In genomic region chr7:69597278-69598076, GRCh38 we compare ENCODE assay signal across 8 cellular contexts. TPM values are rescaled to one million over a fixed set of nuclear protein-coding genes. Genes with fewer than 3 reads are reported as not detected.
DNase-seq lines count a peak whose midpoint lies in the region; ATAC-seq, FAIRE-seq and TF ChIP-seq lines count a peak whose summit lies in the region.

No MANE protein-coding gene starts in this region.

- H3K4me1 Mint-ChIP-seq in activated CD8-positive, alpha-beta T cell treated with anti-CD3 and anti-CD28 coated beads, Interleukin-2, amount 10 ng/mL, durations not matched to agents 7 days and 5 days (ENCODE audit: low read depth): peaks cover 16% of the 10 kb centered on the region
- H3K4me1 Mint-ChIP-seq in progenitor cell of endocrine pancreas (ENCODE audit: low read depth): peaks cover 8% of the 10 kb centered on the region

- TF ChIP-seq CTCF in A549 (IDR thresholded peaks at IDR 0.05) (no peak), progenitor cell of endocrine pancreas (IDR thresholded peaks at IDR 0.05; ENCODE audit: unreplicated experiment) (no peak)

- peaks cover 42% of the 10 kb centered on the region for H3K27me3 Mint-ChIP-seq in activated CD8-positive, alpha-beta T cell treated with anti-CD3 and anti-CD28 coated beads, Interleukin-2, amount 10 ng/mL, durations not matched to agents 7 days and 5 days (ENCODE audit: low read depth)
- peaks cover 17% of the 10 kb centered on the region for H3K27me3 Mint-ChIP-seq in progenitor cell of endocrine pancreas

- TF ChIP-seq RAD21 in A549 (conservative IDR thresholded peaks at IDR 0.05 in 1 of 2, IDR thresholded peaks at IDR 0.05 in 1 of 2): no peak; a peak in 1 of 5 replicates

- no peak for TF ChIP-seq EP300 in A549 (IDR thresholded peaks at IDR 0.05)

- peak overlapping the region; percentile 81 to 92 for H3K27ac ChIP-seq in A549

- TF ChIP-seq POLR2A in A549 (IDR thresholded peaks at IDR 0.05; ENCODE audit: low read length): peak; percentile 13; the same call in 1 of the 2 replicates

- POLR2A ChIA-PET in A549 (lab: Yijun Ruan, JAX): interaction anchor here (1.0 kb wide), 1 partner anchor 185 kb away, joined by 4 read pairs; no protein-coding TSS in a partner anchor
- POLR2A ChIA-PET in activated CD8-positive, alpha-beta T cell treated with anti-CD3 and anti-CD28 coated beads, Interleukin-2, amount 10 ng/mL, durations not matched to agents 7 days and 5 days (lab: Charles Lee): no interaction called here

- no peaks in the 10 kb centered on the region for H3K9me3 ChIP-seq in A549

- FAIRE-seq in A549 (lab: Jason Lieb, UNC): no peak

- CTCF ChIA-PET in A549 (lab: Yijun Ruan, JAX): no interaction called here
- CTCF ChIA-PET in activated CD8-positive, alpha-beta T cell treated with anti-CD3 and anti-CD28 coated beads, Interleukin-2, amount 10 ng/mL, durations not matched to agents 7 days and 5 days (lab: Charles Lee): no interaction called here

- H3K4me1 ChIP-seq in A549: peaks cover 12% of the 10 kb centered on the region; the same call in 2 of the 3 replicates

- peak overlapping the region; percentile 99 for H3K4me2 ChIP-seq in A549

- no peaks in the 10 kb centered on the region for H3K9me3 Mint-ChIP-seq in activated CD8-positive, alpha-beta T cell treated with anti-CD3 and anti-CD28 coated beads, Interleukin-2, amount 10 ng/mL, durations not matched to agents 7 days and 5 days (ENCODE audit: insufficient read depth)
- no peaks in the 10 kb centered on the region for H3K9me3 Mint-ChIP-seq in progenitor cell of endocrine pancreas (ENCODE audit: low read depth)

- peak overlapping the region; percentile 40 for H3K4me3 Mint-ChIP-seq in activated CD8-positive, alpha-beta T cell treated with anti-CD3 and anti-CD28 coated beads, Interleukin-2, amount 10 ng/mL, durations not matched to agents 7 days and 5 days
- H3K4me3 Mint-ChIP-seq in progenitor cell of endocrine pancreas (ENCODE audit: low read depth): peak overlapping the region; percentile 76

- no peaks in the 10 kb centered on the region for H3K36me3 Mint-ChIP-seq in activated CD8-positive, alpha-beta T cell treated with anti-CD3 and anti-CD28 coated beads, Interleukin-2, amount 10 ng/mL, durations not matched to agents 7 days and 5 days (ENCODE audit: low read depth)
- no peaks in the 10 kb centered on the region for H3K36me3 Mint-ChIP-seq in progenitor cell of endocrine pancreas (ENCODE audit: insufficient read depth)

- no peak overlapping the region for H3K27ac Mint-ChIP-seq in activated CD8-positive, alpha-beta T cell treated with anti-CD3 and anti-CD28 coated beads, Interleukin-2, amount 10 ng/mL, durations not matched to agents 7 days and 5 days
- H3K27ac Mint-ChIP-seq in progenitor cell of endocrine pancreas: peak overlapping the region; percentile 57

- ATAC-seq in A549 (peak; percentile 58 to 60), GM18498 (IDR thresholded peaks at IDR 0.05; ENCODE audit: unreplicated experiment) (peak; percentile 25), HG03097 (IDR thresholded peaks at IDR 0.05; ENCODE audit: low FRiP score, unreplicated experiment) (peak; percentile 17), left cardiac atrium (peak; percentile 35 to 43)
- ATAC-seq in activated CD8-positive, alpha-beta T cell treated with anti-CD3 and anti-CD28 coated beads, Interleukin-2, amount 10 ng/mL, durations not matched to agents 7 days and 5 days: peak; percentile 4

- peak overlapping the region; percentile 92 for H3K4me3 ChIP-seq in A549

- DNase-seq in A549 (ENCODE audit: low read depth in 1 of 2, low spot score in 1 of 2) (peak; percentile 29 to 30), left cardiac atrium (peak; percentile 69), progenitor cell of endocrine pancreas (ENCODE audit: low spot score, unreplicated experiment) (peak; percentile 53), T1000 (lab: John Stamatoyannopoulos, UW) (no peak), dedifferentiated amniotic fluid mesenchymal stem cell (ENCODE audit: extremely low spot score) (no peak)
- DNase-seq in activated CD8-positive, alpha-beta T cell treated with anti-CD3 and anti-CD28 coated beads, Interleukin-2, amount 10 ng/mL, durations not matched to agents 7 days and 5 days: no peak

- intact Hi-C loops in left cardiac atrium (cut with DNase I): loop anchor here (10.0 kb wide), 2 partner anchors 217 to 297 kb away; no protein-coding TSS in a partner anchor

- WGBS in A549 (ENCODE audit: missing lambda C conversion rate): 8% methylated on average over 33 of the region's 78 CpGs

TF ChIP-seq in A549, 52 proteins besides CTCF, POLR2A, EP300 and RAD21:
- TF ChIP-seq ZNF302 (CRISPR knock-in tag; IDR thresholded peaks at IDR 0.05) (no peak), EHF (CRISPR knock-in tag; IDR thresholded peaks at IDR 0.05) (no peak), RNF2 (IDR thresholded peaks at IDR 0.05; ENCODE audit: borderline replicate concordance, low read depth) (peak; percentile 38; the same call in 1 of the 2 replicates), PHF8 (IDR thresholded peaks at IDR 0.05; ENCODE audit: borderline replicate concordance, low read depth) (peak; percentile 61; the same call in 1 of the 2 replicates), PBX3 (IDR thresholded peaks at IDR 0.05) (no peak), FOSB (CRISPR knock-in tag; IDR thresholded peaks at IDR 0.05) (no peak), E2F6 (IDR thresholded peaks at IDR 0.05; ENCODE audit: borderline replicate concordance, low read depth) (peak; percentile 68), HDAC2 (IDR thresholded peaks at IDR 0.05) (0 out of 2 replicates have a peak, but pooled peaks have one; percentile 19), CBX8 (IDR thresholded peaks at IDR 0.05) (no peak), FOXS1 (CRISPR knock-in tag; IDR thresholded peaks at IDR 0.05) (no peak), MYC (IDR thresholded peaks at IDR 0.05; ENCODE audit: borderline replicate concordance, low read length) (peak; percentile 44; the same call in 1 of the 2 replicates), JUN (IDR thresholded peaks at IDR 0.05) (peak in 1 of 2 experiments; percentile 50; a peak in 2 of 5 replicates), CHD4 (IDR thresholded peaks at IDR 0.05; ENCODE audit: borderline replicate concordance) (0 out of 2 replicates have a peak, but pooled peaks have one; percentile 39)
- TF ChIP-seq, protein P1, sequence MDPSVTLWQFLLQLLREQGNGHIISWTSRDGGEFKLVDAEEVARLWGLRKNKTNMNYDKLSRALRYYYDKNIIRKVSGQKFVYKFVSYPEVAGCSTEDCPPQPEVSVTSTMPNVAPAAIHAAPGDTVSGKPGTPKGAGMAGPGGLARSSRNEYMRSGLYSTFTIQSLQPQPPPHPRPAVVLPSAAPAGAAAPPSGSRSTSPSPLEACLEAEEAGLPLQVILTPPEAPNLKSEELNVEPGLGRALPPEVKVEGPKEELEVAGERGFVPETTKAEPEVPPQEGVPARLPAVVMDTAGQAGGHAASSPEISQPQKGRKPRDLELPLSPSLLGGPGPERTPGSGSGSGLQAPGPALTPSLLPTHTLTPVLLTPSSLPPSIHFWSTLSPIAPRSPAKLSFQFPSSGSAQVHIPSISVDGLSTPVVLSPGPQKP (IDR thresholded peaks at IDR 0.05; ENCODE audit: low read depth, low read length): no peak
- TF ChIP-seq, protein P2, sequence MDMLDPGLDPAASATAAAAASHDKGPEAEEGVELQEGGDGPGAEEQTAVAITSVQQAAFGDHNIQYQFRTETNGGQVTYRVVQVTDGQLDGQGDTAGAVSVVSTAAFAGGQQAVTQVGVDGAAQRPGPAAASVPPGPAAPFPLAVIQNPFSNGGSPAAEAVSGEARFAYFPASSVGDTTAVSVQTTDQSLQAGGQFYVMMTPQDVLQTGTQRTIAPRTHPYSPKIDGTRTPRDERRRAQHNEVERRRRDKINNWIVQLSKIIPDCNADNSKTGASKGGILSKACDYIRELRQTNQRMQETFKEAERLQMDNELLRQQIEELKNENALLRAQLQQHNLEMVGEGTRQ (IDR thresholded peaks at IDR 0.05): no peak
- TF ChIP-seq, protein P3, sequence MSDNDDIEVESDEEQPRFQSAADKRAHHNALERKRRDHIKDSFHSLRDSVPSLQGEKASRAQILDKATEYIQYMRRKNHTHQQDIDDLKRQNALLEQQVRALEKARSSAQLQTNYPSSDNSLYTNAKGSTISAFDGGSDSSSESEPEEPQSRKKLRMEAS (IDR thresholded peaks at IDR 0.05): peak; percentile 79

RNA-seq across cellular contexts. Expression of gene AUTS2, which starts 0.8 kb away (rescaled TPM):
- polyA plus RNA-seq in A549 (2011; rRNA removed) (1.6 and 1.8 TPM in 2 replicates), A549 (2017; fragmentation: RNase III; extraction: RNeasy Plus Mini Kit Qiagen cat#74134 plus additional on column Dnase treatment) (2.8 to 4.3 TPM (median 3.6 TPM) in 3 replicates)
- polyA plus RNA-seq in A549 (2012; cell fraction: cytosol; rRNA removed): 0.59 and 0.75 TPM in 2 replicates
- polyA plus RNA-seq in A549 (2012; cell fraction: nucleus; rRNA removed): 2.1 and 3.6 TPM in 2 replicates
- polyA minus RNA-seq in A549 (2011; rRNA and poly(A)+ RNA removed): 6.0 and 6.4 TPM in 2 replicates
- total RNA-seq in activated CD8-positive, alpha-beta T cell treated with anti-CD3 and anti-CD28 coated beads, Interleukin-2, amount 10 ng/mL, durations not matched to agents 7 days and 5 days: 10 to 100 TPM; 15.2 to 16.3 TPM
- total RNA-seq in left cardiac atrium (10 to 100 TPM; 10.5 to 15.2 TPM), progenitor cell of endocrine pancreas (119 and 125 TPM in 2 replicates)

Comparison
In these comparisons a context has a peak if more than half of its experiments do, and no peak if none do; other contexts are left out.
1. ATAC-seq: peak in every context shown above with its lines; median percentile 59 in A549; 39 in left cardiac atrium; 25 in GM18498; 17 in HG03097; 4 in activated CD8-positive, alpha-beta T cell treated with anti-CD3 and anti-CD28 coated beads, Interleukin-2, amount 10 ng/mL, durations not matched to agents 7 days and 5 days.
2. DNase-seq: peak in A549 (2 of 2), left cardiac atrium (single experiment) and progenitor cell of endocrine pancreas (single experiment); none in activated CD8-positive, alpha-beta T cell treated with anti-CD3 and anti-CD28 coated beads, Interleukin-2, amount 10 ng/mL, durations not matched to agents 7 days and 5 days (single experiment), T1000 (single experiment) and dedifferentiated amniotic fluid mesenchymal stem cell (single experiment).